21 cellular contexts compared by ENCODE assay signal in the genomic region with DNA sequence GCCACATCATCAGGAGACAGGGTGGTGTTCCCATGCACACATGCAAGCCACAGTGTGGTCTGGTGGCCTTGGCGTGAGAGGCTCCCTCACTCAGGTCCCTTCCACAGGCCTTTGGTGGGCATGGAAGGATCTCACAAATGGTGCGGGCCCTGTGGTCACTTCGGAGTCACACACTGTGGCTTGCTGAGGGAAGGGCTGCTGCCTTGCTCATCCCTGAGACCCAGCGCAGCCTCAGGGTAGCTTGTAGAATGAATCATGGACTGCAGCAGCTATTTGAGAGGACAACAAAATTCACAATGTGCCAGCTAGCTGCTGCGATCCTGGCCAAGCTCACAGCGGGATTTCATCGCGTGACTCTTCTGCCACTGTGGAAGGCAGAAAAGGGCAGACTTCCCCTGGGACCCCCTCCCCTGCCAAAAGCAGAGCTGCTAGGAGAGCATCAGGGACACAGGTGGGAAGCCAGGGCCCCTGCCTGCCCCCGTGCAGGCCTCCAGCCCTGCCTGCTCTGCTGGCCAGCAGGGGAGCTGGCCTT.
"Had no signal": no experiment of that assay in that cellular context is flagged by ENCODE, and none has a peak within 500 bp of the region (broad histone marks: within the 10 kb centered on the region; RNA-seq: fewer than 3 reads in every experiment).

No MANE protein-coding gene starts in this region.

- H3K36me3 ChIP-seq: brain microvascular endothelial cell, lower lobe of right lung, right atrium auricular region, WERI-Rb-1 had no signal

- H3K9me3 Mint-ChIP-seq: activated T-helper 17 cell treated with anti-CD3 and anti-CD28 coated beads, Interleukin-2, amount 50 U/mL, for 72 hours; central memory CD8-positive, alpha-beta T cell had no signal

- H3K27me3 ChIP-seq: ascending aorta, right atrium auricular region, tibial artery had no signal

- H3K27me3 Mint-ChIP-seq: activated T-helper 17 cell treated with anti-CD3 and anti-CD28 coated beads, Interleukin-2, amount 50 U/mL, for 72 hours; central memory CD8-positive, alpha-beta T cell had no signal

- H3K4me3 Mint-ChIP-seq: activated T-helper 17 cell treated with anti-CD3 and anti-CD28 coated beads, Interleukin-2, amount 50 U/mL, for 72 hours; central memory CD8-positive, alpha-beta T cell had no signal

- H3K4me1 Mint-ChIP-seq: activated T-helper 17 cell treated with anti-CD3 and anti-CD28 coated beads, Interleukin-2, amount 50 U/mL, for 72 hours had no signal

- H3K27ac ChIP-seq: ascending aorta, brain microvascular endothelial cell, lower lobe of right lung, tibial artery, WERI-Rb-1 had no signal

- H3K27ac Mint-ChIP-seq: activated naive CD4-positive, alpha-beta T cell treated with anti-CD3 and anti-CD28 coated beads, Interleukin-2, amount 50 U/mL, for 72 hours; activated T-helper 17 cell treated with anti-CD3 and anti-CD28 coated beads, Interleukin-2, amount 50 U/mL, for 72 hours; naive B cell; progenitor cell of endocrine pancreas had no signal

- DNase-seq: activated CD4-positive, alpha-beta T cell treated with anti-CD3 and anti-CD28 coated beads for 1 hour; activated CD4-positive, alpha-beta T cell treated with anti-CD3 and anti-CD28 coated beads, Interleukin-2, amount 50 U/mL, for 1 hour; activated T-cell treated with anti-CD3 and anti-CD28 coated beads, Interleukin-2, amount 50 U/mL, for 1 hour; brain microvascular endothelial cell; cortex of kidney; foreskin fibroblast; lower lobe of right lung; mucosa of descending colon; naive B cell; stimulated activated CD4-positive, alpha-beta T cell treated with anti-CD3 and anti-CD28 coated beads, Interleukin-12 subunit alpha, Interleukin-12 subunit beta, amount 100 ng/mL, for 4 hours; stimulated activated CD4-positive, alpha-beta T cell treated with anti-CD3 and anti-CD28 coated beads, Interleukin-4, amount 100 ng/mL, for 4 hours; stimulated activated naive CD8-positive, alpha-beta T cell treated with anti-CD3 and anti-CD28 coated beads, Interleukin-15, Interleukin-2, amounts not matched to agents 100 U/mL and 50 U/mL, for 24 hours; tibial artery; WERI-Rb-1 had no signal

- H3K4me3 ChIP-seq: ascending aorta, lower lobe of right lung, mucosa of descending colon, right atrium auricular region, tibial artery had no signal

- H3K9me3 ChIP-seq: lower lobe of right lung had no signal

- ATAC-seq: activated naive CD4-positive, alpha-beta T cell treated with anti-CD3 and anti-CD28 coated beads, Interleukin-2, amount 50 U/mL, for 72 hours; activated T-helper 17 cell treated with anti-CD3 and anti-CD28 coated beads, Interleukin-2, amount 50 U/mL, for 72 hours; left lobe of liver; lower lobe of right lung; mucosa of descending colon; stimulated activated naive CD8-positive, alpha-beta T cell treated with anti-CD3 and anti-CD28 coated beads, Interleukin-15, Interleukin-2, amounts not matched to agents 100 U/mL and 50 U/mL, for 24 hours had no signal
